9 cellular contexts compared by ENCODE assay signal in the genomic region with DNA sequence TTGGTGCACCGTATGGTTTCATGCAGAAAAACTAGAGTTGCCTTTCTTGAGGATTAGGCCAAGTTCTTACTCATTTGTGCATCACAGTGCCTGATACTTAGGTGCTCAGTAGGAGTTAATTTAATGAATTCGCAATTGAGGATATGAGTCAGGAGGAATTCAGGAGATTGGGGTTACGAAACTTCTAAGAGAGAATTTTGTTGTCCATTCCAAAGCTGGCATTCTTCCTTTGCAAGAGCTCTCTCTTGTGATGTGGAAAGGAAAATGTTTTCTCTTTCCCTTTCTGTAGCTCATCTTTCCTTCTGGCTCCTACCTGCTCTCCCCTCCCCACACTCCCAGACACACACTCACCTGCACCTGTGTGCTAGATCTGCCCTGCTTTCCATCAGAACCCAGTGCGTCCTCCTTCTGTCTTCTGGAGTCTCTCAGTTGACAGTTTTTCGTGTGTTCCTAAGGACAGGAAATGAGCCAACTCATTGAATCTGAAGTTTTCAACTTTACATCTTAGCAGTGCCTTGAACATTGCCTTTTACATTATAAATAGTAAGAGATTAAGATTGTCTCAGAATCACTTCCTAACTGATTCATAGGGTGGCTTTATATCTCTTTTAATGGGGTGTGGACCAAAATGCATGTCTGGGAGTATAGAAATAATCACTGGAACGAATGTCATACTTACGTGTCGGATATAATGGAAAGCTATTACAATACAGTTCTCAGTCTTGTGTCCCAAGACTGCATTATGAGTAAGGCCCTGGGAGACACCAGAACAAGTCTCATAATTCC. TPM values are rescaled to one million over a fixed set of nuclear protein-coding genes. Genes with fewer than 3 reads are reported as not detected.
DNase-seq lines count a peak whose midpoint lies in the region; ATAC-seq and TF ChIP-seq lines count a peak whose summit lies in the region.
"Had no signal": no experiment of that assay in that cellular context is flagged by ENCODE, and none has a peak within 500 bp of the region (broad histone marks: within the 10 kb centered on the region; RNA-seq: fewer than 3 reads in every experiment).

No MANE protein-coding gene starts in this region.

- in situ Hi-C loops in IMR-90 (cut with MboI; ENCODE audit: low sequenced_read_pairs) (no loop called here), brain microvascular endothelial cell (cut with HindIII; ENCODE audit: low pct_ligation_motif_present, low sequenced_read_pairs) (no loop called here)

- H3K14ac ChIP-seq in IMR-90 (replicated peaks; ENCODE audit: low read depth, low read length): peak overlapping the region; percentile 95

- peak overlapping the region; percentile 45 for H3K4me3 ChIP-seq in AG09309 (ENCODE audit: control insufficient read depth, low read depth, low read length)
- peak overlapping the region; percentile 42 for H3K4me3 ChIP-seq in IMR-90 (ENCODE audit: insufficient read depth, low read depth, low read length)
- peak overlapping the region; percentile 45 for H3K4me3 ChIP-seq in brain microvascular endothelial cell (ENCODE audit: low read depth, low read length)

- BruUV-seq in IMR-90 (replicated peaks; lab: Mats Ljungman, UMichigan): no TSS peak

- TF ChIP-seq CTCF in AG09309 (IDR thresholded peaks at IDR 0.05; ENCODE audit: control insufficient read depth, insufficient read depth, low read depth, low read length, missing control alignments) (no peak), IMR-90 (conservative IDR thresholded peaks at IDR 0.05; ENCODE audit: low read depth, low read length) (no peak), brain microvascular endothelial cell (IDR thresholded peaks at IDR 0.05; ENCODE audit: low read depth, low read length, missing control alignments) (no peak)

- CTCF ChIA-PET in IMR-90 (lab: Yijun Ruan, JAX) (interaction anchor here (1.2 to 1.6 kb wide), 2 partner anchors 175 to 241 kb away, joined by 3 read pairs; no protein-coding TSS in a partner anchor), T-cell (lab: Charles Lee) (no interaction called here)

- H4K91ac ChIP-seq in IMR-90 (ENCODE audit: insufficient read depth, low read depth, low read length): peak overlapping the region; percentile 96

- H3K27me3 ChIP-seq in IMR-90 (ENCODE audit: control insufficient read depth, insufficient read depth, low read length): no peaks in the 10 kb centered on the region
- H3K27me3 ChIP-seq in brain microvascular endothelial cell (replicated peaks): no peaks in the 10 kb centered on the region

- no peak for TF ChIP-seq POLR2A in IMR-90 (IDR thresholded peaks at IDR 0.05; ENCODE audit: low read depth, low read length)

- DNase-seq in AG09309 (ENCODE audit: low read depth): peak; percentile 83
- peak; percentile 93 for DNase-seq in IMR-90
- peak; percentile 59 for DNase-seq in brain microvascular endothelial cell
- DNase-seq in kidney glomerular epithelial cell (lab: John Stamatoyannopoulos, UW): peak; percentile 93
- DNase-seq in T-cell: no peak
- DNase-seq in activated CD4-positive, alpha-beta T cell treated with anti-CD3 and anti-CD28 coated beads, Interleukin-2, amount 10 ng/mL, durations not matched to agents 24 days and 14 days: no peak
- DNase-seq in DMS114 treated with DMSO at 0.1 percent for 48 hours (lab: John Stamatoyannopoulos, UW; ENCODE audit: unreplicated experiment): no peak
- DNase-seq: CD8-positive, alpha-beta T cell had no signal

- H3K9ac ChIP-seq in IMR-90 (ENCODE audit: low read depth, low read length): peak overlapping the region; percentile 55

- POLR2A ChIA-PET in IMR-90 (lab: Charles Lee; ENCODE audit: unreplicated experiment): interaction anchor here (0.7 kb wide), 1 partner anchor 41 kb away, joined by 3 read pairs; no protein-coding TSS in a partner anchor
- POLR2A ChIA-PET in T-cell (lab: Charles Lee): no interaction called here

- peak overlapping the region; percentile 94 for H2BK15ac ChIP-seq in IMR-90 (ENCODE audit: low read depth, low read length)

- H3K4me3 Mint-ChIP-seq in T-cell: no peak overlapping the region
- H3K4me3 Mint-ChIP-seq in activated CD4-positive, alpha-beta T cell treated with anti-CD3 and anti-CD28 coated beads, Interleukin-2, amount 10 ng/mL, durations not matched to agents 24 days and 14 days: no peak overlapping the region
- H3K4me3 Mint-ChIP-seq: CD8-positive, alpha-beta T cell had no signal

- H3K27ac Mint-ChIP-seq in T-cell: no peak overlapping the region
- no peak overlapping the region for H3K27ac Mint-ChIP-seq in activated CD4-positive, alpha-beta T cell treated with anti-CD3 and anti-CD28 coated beads, Interleukin-2, amount 10 ng/mL, durations not matched to agents 24 days and 14 days
- H3K27ac Mint-ChIP-seq: CD8-positive, alpha-beta T cell had no signal

- ATAC-seq in IMR-90 (ENCODE audit: low read depth) (peak; percentile 89), GM19351 (IDR thresholded peaks at IDR 0.05; ENCODE audit: unreplicated experiment) (no peak), T-cell (replicated peaks in 1 of 4) (no peak)
- ATAC-seq: CD8-positive, alpha-beta T cell had no signal

- H4K20me1 ChIP-seq in IMR-90 (ENCODE audit: insufficient read depth, low read length): no peaks in the 10 kb centered on the region

- H2AK9ac ChIP-seq in IMR-90 (replicated peaks; ENCODE audit: low read depth, low read length, poor library complexity): peak overlapping the region; percentile 98

- no peaks in the 10 kb centered on the region for H3K27me3 Mint-ChIP-seq in T-cell
- no peaks in the 10 kb centered on the region for H3K27me3 Mint-ChIP-seq in activated CD4-positive, alpha-beta T cell treated with anti-CD3 and anti-CD28 coated beads, Interleukin-2, amount 10 ng/mL, durations not matched to agents 24 days and 14 days

- peak overlapping the region; percentile 97 for H3K4ac ChIP-seq in IMR-90 (ENCODE audit: low read depth, low read length)

- intact Hi-C loops in IMR-90 (cut with micrococcal nuclease): no loop called here
- intact Hi-C loops in activated CD4-positive, alpha-beta T cell treated with anti-CD3 and anti-CD28 coated beads, Interleukin-2, amount 10 ng/mL, durations not matched to agents 24 days and 14 days (cut with micrococcal nuclease): no loop called here

- peak overlapping the region; percentile 98 for H2BK5ac ChIP-seq in IMR-90 (ENCODE audit: low read depth, low read length, poor library complexity, severe bottlenecking)

- H3K36me3 Mint-ChIP-seq in T-cell: peaks cover 31% of the 10 kb centered on the region
- H3K36me3 Mint-ChIP-seq in activated CD4-positive, alpha-beta T cell treated with anti-CD3 and anti-CD28 coated beads, Interleukin-2, amount 10 ng/mL, durations not matched to agents 24 days and 14 days (ENCODE audit: low read depth): peaks cover 41% of the 10 kb centered on the region

- no peak for TF ChIP-seq RAD21 in IMR-90 (IDR thresholded peaks at IDR 0.05; ENCODE audit: low read length)

- peaks cover 8 to 23% of the 10 kb centered on the region in 2 experiments for H3K79me1 ChIP-seq in IMR-90 (ENCODE audit: low read depth in 1 of 2, low read length in 2 of 2)

- no peaks in the 10 kb centered on the region for H3K9me3 Mint-ChIP-seq in T-cell
- no peaks in the 10 kb centered on the region for H3K9me3 Mint-ChIP-seq in activated CD4-positive, alpha-beta T cell treated with anti-CD3 and anti-CD28 coated beads, Interleukin-2, amount 10 ng/mL, durations not matched to agents 24 days and 14 days
- H3K9me3 Mint-ChIP-seq: CD8-positive, alpha-beta T cell had no signal

- H3K9me1 ChIP-seq in IMR-90 (ENCODE audit: insufficient read depth, low read length): peaks cover 8% of the 10 kb centered on the region; the same call in 1 of the 2 replicates

- no peaks in the 10 kb centered on the region for H3K9me3 ChIP-seq in IMR-90 (ENCODE audit: control insufficient read depth, insufficient read depth, low read length)

- peak overlapping the region; percentile 72 for H4K5ac ChIP-seq in IMR-90 (ENCODE audit: low read depth, low read length)

- H3K4me2 ChIP-seq in IMR-90 (ENCODE audit: low read depth, low read length): peak overlapping the region; percentile 87

- peak overlapping the region; percentile 88 for H3K27ac ChIP-seq in IMR-90 (ENCODE audit: insufficient read depth, low read length)
- H3K27ac ChIP-seq in brain microvascular endothelial cell: peak overlapping the region; percentile 79

- peak overlapping the region; percentile 94 for H3K23ac ChIP-seq in IMR-90 (ENCODE audit: low read depth, low read length)

- H2BK20ac ChIP-seq in IMR-90 (ENCODE audit: low read depth, low read length): peak overlapping the region; percentile 95

- peak overlapping the region; percentile 97 for H2BK120ac ChIP-seq in IMR-90 (ENCODE audit: low read depth, low read length)

- no CpG with 5 or more reads among the region's 8 CpGs for WGBS in IMR-90 (ENCODE audit: extremely low coverage in 2 of 2, insufficient read length in 1 of 2), 2 experiments

- H2AFZ ChIP-seq in IMR-90 (replicated peaks; ENCODE audit: low read length, poor library complexity): peak overlapping the region; percentile 90

- H3K36me3 ChIP-seq in IMR-90 (ENCODE audit: control insufficient read depth, insufficient read depth, low read length) (peaks cover 17% of the 10 kb centered on the region), brain microvascular endothelial cell (replicated peaks) (peaks cover 10% of the 10 kb centered on the region)

- peak overlapping the region; percentile 74 for H3K18ac ChIP-seq in IMR-90 (ENCODE audit: low read depth, low read length)

- peak overlapping the region; percentile 87 for H2AK5ac ChIP-seq in IMR-90 (ENCODE audit: low read depth, low read length)

- dilution Hi-C loops in IMR-90 (cut with HindIII; ENCODE audit: low sequenced_read_pairs, unreplicated experiment): no loop called here

- peak overlapping the region; percentile 30 to 93 for H4K8ac ChIP-seq in IMR-90 (ENCODE audit: low read depth in 2 of 2, low read length in 2 of 2)

- H3K4me1 ChIP-seq in IMR-90 (ENCODE audit: control insufficient read depth, insufficient read depth, low read length): peaks cover 5% of the 10 kb centered on the region

- H3K56ac ChIP-seq in IMR-90 (ENCODE audit: extremely low read depth, insufficient read depth, low read length): peak overlapping the region; percentile 90

- no peaks in the 10 kb centered on the region for H3K4me1 Mint-ChIP-seq in T-cell
- H3K4me1 Mint-ChIP-seq in activated CD4-positive, alpha-beta T cell treated with anti-CD3 and anti-CD28 coated beads, Interleukin-2, amount 10 ng/mL, durations not matched to agents 24 days and 14 days: no peaks in the 10 kb centered on the region

RNA-seq across cellular contexts. Expression of gene ERCC5, which starts 19.7 kb away (rescaled TPM):
- 34.4 and 50.8 TPM in 2 replicates for total RNA-seq in IMR-90 (2012; rRNA removed)
- 24.8 and 29.7 TPM in 2 replicates for polyA plus RNA-seq in IMR-90 (2012; rRNA removed)
- 3.4 and 5.0 TPM in 2 replicates for polyA plus RNA-seq in IMR-90 (2012; cell fraction: cytosol; rRNA removed)
- polyA plus RNA-seq in IMR-90 (2012; cell fraction: nucleus; rRNA removed; ENCODE audit: low replicate concordance): 13.8 and 60.4 TPM in 2 replicates
- total RNA-seq in T-cell: 100 to 1,000 TPM; 104 to 123 (median 114) TPM
- 39.4 and 47.4 TPM in 2 replicates for total RNA-seq in activated CD4-positive, alpha-beta T cell treated with anti-CD3 and anti-CD28 coated beads, Interleukin-2, amount 10 ng/mL, durations not matched to agents 24 days and 14 days

RNA-seq across cellular contexts. Expression of gene BIVM, which starts 27.2 kb away (rescaled TPM):
- total RNA-seq in IMR-90 (2012; rRNA removed): 7.2 and 12.2 TPM in 2 replicates
- 9.0 and 12.2 TPM in 2 replicates for polyA plus RNA-seq in IMR-90 (2012; rRNA removed)
- polyA plus RNA-seq in IMR-90 (2012; cell fraction: cytosol; rRNA removed): 2.5 and 2.7 TPM in 2 replicates
- 3.9 and 24.5 TPM in 2 replicates for polyA plus RNA-seq in IMR-90 (2012; cell fraction: nucleus; rRNA removed; ENCODE audit: low replicate concordance)
- total RNA-seq in T-cell: 10 to 100 TPM in 2 of 5 donors, 1 to 10 TPM in 3; 6.2 to 15.6 (median 9.3) TPM
- total RNA-seq in activated CD4-positive, alpha-beta T cell treated with anti-CD3 and anti-CD28 coated beads, Interleukin-2, amount 10 ng/mL, durations not matched to agents 24 days and 14 days: 26.5 and 34.9 TPM in 2 replicates

RNA-seq across cellular contexts. Expression of gene POGLUT2, which starts 27.3 kb away (rescaled TPM):
- 10.6 and 15.0 TPM in 2 replicates for total RNA-seq in IMR-90 (2012; rRNA removed)
- 12.1 and 14.3 TPM in 2 replicates for polyA plus RNA-seq in IMR-90 (2012; rRNA removed)
- 7.9 and 8.0 TPM in 2 replicates for polyA plus RNA-seq in IMR-90 (2012; cell fraction: cytosol; rRNA removed)
- 4.3 and 10.5 TPM in 2 replicates for polyA plus RNA-seq in IMR-90 (2012; cell fraction: nucleus; rRNA removed; ENCODE audit: low replicate concordance)
- 1 to 10 TPM in 1 of 5 donors, under 1 TPM in 4; 0.18 to 1.6 (median 0.93) TPM for total RNA-seq in T-cell
- 13.2 and 15.6 TPM in 2 replicates for total RNA-seq in activated CD4-positive, alpha-beta T cell treated with anti-CD3 and anti-CD28 coated beads, Interleukin-2, amount 10 ng/mL, durations not matched to agents 24 days and 14 days

RNA-seq across cellular contexts. Expression of gene TEX30, which starts 52.5 kb away (rescaled TPM):
- total RNA-seq in IMR-90 (2012; rRNA removed): 8.1 and 15.3 TPM in 2 replicates
- 9.3 and 10.4 TPM in 2 replicates for polyA plus RNA-seq in IMR-90 (2012; rRNA removed)
- polyA plus RNA-seq in IMR-90 (2012; cell fraction: cytosol; rRNA removed): 1.4 and 2.2 TPM in 2 replicates
- polyA plus RNA-seq in IMR-90 (2012; cell fraction: nucleus; rRNA removed; ENCODE audit: low replicate concordance): 0.69 and 5.0 TPM in 2 replicates
- total RNA-seq in T-cell: 1 to 10 TPM; 5.5 to 8.6 (median 7.8) TPM
- total RNA-seq in activated CD4-positive, alpha-beta T cell treated with anti-CD3 and anti-CD28 coated beads, Interleukin-2, amount 10 ng/mL, durations not matched to agents 24 days and 14 days: 55.4 and 65.6 TPM in 2 replicates

Comparison
In these comparisons a context has a peak if more than half of its experiments do, and no peak if none do; other contexts are left out.
1. DNase-seq: peak in AG09309 (single experiment), IMR-90 (single experiment), brain microvascular endothelial cell (single experiment) and kidney glomerular epithelial cell (single experiment); none in T-cell (0 of 34), activated CD4-positive, alpha-beta T cell treated with anti-CD3 and anti-CD28 coated beads, Interleukin-2, amount 10 ng/mL, durations not matched to agents 24 days and 14 days (single experiment) and DMS114 treated with DMSO at 0.1 percent for 48 hours (single experiment).
2. Peak in every context shown above with its lines, with median percentiles within 50 percentile points of each other: H3K4me3 ChIP-seq.